ENCODE assay signal across 14 cellular contexts in the genomic region with DNA sequence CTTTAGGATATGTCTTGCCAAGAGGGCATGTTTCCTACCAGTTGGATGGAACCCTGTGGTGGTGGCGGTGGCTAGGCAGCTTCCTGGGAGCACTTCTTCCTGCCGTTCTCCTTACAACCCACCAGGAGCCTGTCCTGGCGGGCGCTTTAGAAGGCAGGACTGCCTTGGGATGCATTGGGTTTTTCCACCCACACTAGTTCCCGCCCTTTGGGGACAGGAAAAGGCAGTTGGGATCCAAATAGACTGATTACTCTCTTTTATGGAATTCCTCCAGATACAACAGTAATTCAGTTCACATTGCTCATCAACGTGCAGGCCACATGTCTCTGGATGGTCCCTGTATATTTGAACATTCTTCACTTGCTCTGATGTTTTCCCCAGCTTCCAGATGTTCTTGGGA.
DNase-seq lines count a peak whose midpoint lies in the region; ATAC-seq and TF ChIP-seq lines count a peak whose summit lies in the region.
"Had no signal": no experiment of that assay in that cellular context is flagged by ENCODE, and none has a peak within 500 bp of the region (broad histone marks: within the 10 kb centered on the region; RNA-seq: fewer than 3 reads in every experiment).

No MANE protein-coding gene starts in this region.

- CTCF ChIA-PET in IMR-90 (lab: Yijun Ruan, JAX): interaction anchor here (0.6 to 1.1 kb wide), 4 partner anchors 208 to 700 kb away, joined by 3 to 4 read pairs (median 3); no protein-coding TSS in a partner anchor

- no peaks in the 10 kb centered on the region for H4K20me1 ChIP-seq in IMR-90 (ENCODE audit: insufficient read depth, low read length)

- H3K4me1 ChIP-seq in IMR-90 (ENCODE audit: control insufficient read depth, insufficient read depth, low read length) (0 out of 2 replicates have a peak, but pooled peaks cover 2% of the 10 kb centered on the region), psoas muscle (no peaks in the 10 kb centered on the region), upper lobe of right lung (no peaks in the 10 kb centered on the region)

- H2BK20ac ChIP-seq in IMR-90 (ENCODE audit: low read depth, low read length): no peak overlapping the region

- H3K36me3 ChIP-seq in IMR-90 (ENCODE audit: control insufficient read depth, insufficient read depth, low read length) (no peaks in the 10 kb centered on the region), psoas muscle (ENCODE audit: insufficient read depth in 1 of 2, low read depth in 1 of 2) (no peaks in the 10 kb centered on the region), upper lobe of right lung (no peaks in the 10 kb centered on the region)
- H3K36me3 ChIP-seq: ovary had no signal

- H2AK9ac ChIP-seq in IMR-90 (replicated peaks; ENCODE audit: low read depth, low read length, poor library complexity): no peak overlapping the region

- no peaks in the 10 kb centered on the region; the same call in 1 of the 2 replicates for H3K27me3 ChIP-seq in IMR-90 (ENCODE audit: control insufficient read depth, insufficient read depth, low read length)
- no peaks in the 10 kb centered on the region for H3K27me3 ChIP-seq in psoas muscle (ENCODE audit: insufficient read depth in 3 of 3, low read length in 2 of 3)
- H3K27me3 ChIP-seq in upper lobe of right lung: no peaks in the 10 kb centered on the region
- H3K27me3 ChIP-seq: ovary had no signal

- H2BK5ac ChIP-seq in IMR-90 (ENCODE audit: low read depth, low read length, poor library complexity, severe bottlenecking): no peak overlapping the region

- no peak overlapping the region for H4K8ac ChIP-seq in IMR-90 (ENCODE audit: low read depth in 2 of 2, low read length in 2 of 2)

- H3K56ac ChIP-seq in IMR-90 (ENCODE audit: extremely low read depth, insufficient read depth, low read length): no peak overlapping the region

- no peaks in the 10 kb centered on the region for H3K9me3 ChIP-seq in IMR-90 (ENCODE audit: control insufficient read depth, insufficient read depth, low read length)
- no peaks in the 10 kb centered on the region for H3K9me3 ChIP-seq in psoas muscle
- H3K9me3 ChIP-seq in upper lobe of right lung: no peaks in the 10 kb centered on the region
- H3K9me3 ChIP-seq: ovary had no signal

- TF ChIP-seq RAD21 in IMR-90 (IDR thresholded peaks at IDR 0.05; ENCODE audit: low read length): no peak

- no peak overlapping the region for H2BK15ac ChIP-seq in IMR-90 (ENCODE audit: low read depth, low read length)

- H3K9ac ChIP-seq in IMR-90 (ENCODE audit: low read depth, low read length): no peak overlapping the region

- H3K18ac ChIP-seq in IMR-90 (ENCODE audit: low read depth, low read length): no peak overlapping the region

- H4K5ac ChIP-seq in IMR-90 (ENCODE audit: low read depth, low read length): no peak overlapping the region

- H3K9me1 ChIP-seq in IMR-90 (ENCODE audit: insufficient read depth, low read length): no peaks in the 10 kb centered on the region

- TF ChIP-seq CTCF in IMR-90 (conservative IDR thresholded peaks at IDR 0.05; ENCODE audit: low read depth, low read length) (no peak), psoas muscle (IDR thresholded peaks at IDR 0.05) (no peak), upper lobe of right lung (IDR thresholded peaks at IDR 0.05) (no peak)

- POLR2A ChIA-PET in IMR-90 (lab: Charles Lee; ENCODE audit: unreplicated experiment): no interaction called here

- ATAC-seq in IMR-90 (ENCODE audit: low read depth) (peak; percentile 63; the same call in 1 of the 2 replicates), psoas muscle (peak in 3 of 4 donors; percentile 37 to 78 (median 70)), upper lobe of right lung (no peak), GM19328 (IDR thresholded peaks at IDR 0.05; ENCODE audit: unreplicated experiment) (no peak), GM18907 (IDR thresholded peaks at IDR 0.05; ENCODE audit: unreplicated experiment) (no peak)
- ATAC-seq: activated CD4-positive, alpha-beta T cell treated with anti-CD3 and anti-CD28 coated beads for 36 hours; esophagus mucosa had no signal

- no peak overlapping the region for H3K4me2 ChIP-seq in IMR-90 (ENCODE audit: low read depth, low read length)

- in situ Hi-C loops in IMR-90 (cut with MboI; ENCODE audit: low sequenced_read_pairs): loop anchor here (5.0 to 25.0 kb wide), 3 partner anchors 303 to 1110 kb away; a partner anchor contains a TSS

- no peak overlapping the region for H2BK120ac ChIP-seq in IMR-90 (ENCODE audit: low read depth, low read length)

- no peak overlapping the region for H2AK5ac ChIP-seq in IMR-90 (ENCODE audit: low read depth, low read length)

- WGBS in IMR-90 (ENCODE audit: extremely low coverage in 2 of 2, insufficient read length in 1 of 2), 2 experiments: no CpG with 5 or more reads among the region's 6 CpGs
- 48 to 58% (median 52%) methylated on average over 6 of the region's 6 CpGs for WGBS in psoas muscle, 3 donors

- H3K27ac ChIP-seq in IMR-90 (ENCODE audit: insufficient read depth, low read length) (no peak overlapping the region), psoas muscle (no peak overlapping the region), upper lobe of right lung (no peak overlapping the region)
- H3K27ac ChIP-seq: ovary had no signal

- TF ChIP-seq POLR2A in IMR-90 (IDR thresholded peaks at IDR 0.05; ENCODE audit: low read depth, low read length): no peak

- no peaks in the 10 kb centered on the region for H3K79me1 ChIP-seq in IMR-90 (ENCODE audit: low read depth in 1 of 2, low read length in 2 of 2)

- BruUV-seq in IMR-90 (replicated peaks; lab: Mats Ljungman, UMichigan): no TSS peak

- no peak overlapping the region for H3K23ac ChIP-seq in IMR-90 (ENCODE audit: low read depth, low read length)

- DNase-seq in AG20443 (ENCODE audit: low spot score) (peak; percentile 82), IMR-90 (peak; percentile 65), fibroblast of the conjunctiva (ENCODE audit: low read depth) (peak; percentile 23), psoas muscle (peak; percentile 47 to 67), upper lobe of right lung (no peak), NCI-H2227 (lab: John Stamatoyannopoulos, UW; ENCODE audit: unreplicated experiment) (no peak)
- DNase-seq: activated CD4-positive, alpha-beta T cell treated with anti-CD3 and anti-CD28 coated beads for 36 hours; C1 segment of cervical spinal cord; NCI-H2107; ovary had no signal

- no peak overlapping the region for H3K4ac ChIP-seq in IMR-90 (ENCODE audit: low read depth, low read length)

- H3K4me3 ChIP-seq in IMR-90 (ENCODE audit: insufficient read depth, low read depth, low read length) (no peak overlapping the region), psoas muscle (peak overlapping the region; percentile 9), upper lobe of right lung (no peak overlapping the region)
- H3K4me3 ChIP-seq: coronary artery, ovary had no signal

- intact Hi-C loops in IMR-90 (cut with micrococcal nuclease): loop anchor here (2.0 to 5.0 kb wide), 4 partner anchors 295 to 1115 kb away; no protein-coding TSS in a partner anchor
- intact Hi-C loops in psoas muscle (cut with DNase I): loop anchor here (5.0 to 10.0 kb wide), 3 partner anchors 965 to 1115 kb away; no protein-coding TSS in a partner anchor
- intact Hi-C loops in upper lobe of right lung (cut with DNase I): no loop called here

- H4K91ac ChIP-seq in IMR-90 (ENCODE audit: insufficient read depth, low read depth, low read length): no peak overlapping the region

- dilution Hi-C loops in IMR-90 (cut with HindIII; ENCODE audit: low sequenced_read_pairs, unreplicated experiment): no loop called here

- H3K14ac ChIP-seq in IMR-90 (replicated peaks; ENCODE audit: low read depth, low read length): no peak overlapping the region

- no peak overlapping the region for H2AFZ ChIP-seq in IMR-90 (replicated peaks; ENCODE audit: low read length, poor library complexity)

TF ChIP-seq in IMR-90, 13 proteins besides CTCF, POLR2A, EP300 and RAD21:
- TF ChIP-seq FOS (IDR thresholded peaks at IDR 0.05; ENCODE audit: low read depth, low read length): no peak
- no peak for TF ChIP-seq SMC3 (IDR thresholded peaks at IDR 0.05; ENCODE audit: low read depth, low read length)
- TF ChIP-seq RCOR1 (IDR thresholded peaks at IDR 0.05; ENCODE audit: insufficient replicate concordance, low read length): no peak
- TF ChIP-seq MAZ (IDR thresholded peaks at IDR 0.05; ENCODE audit: borderline replicate concordance, low read depth, low read length): no peak
- no peak for TF ChIP-seq CHD1 (IDR thresholded peaks at IDR 0.05; ENCODE audit: low read depth, low read length)
- TF ChIP-seq, protein P1, sequence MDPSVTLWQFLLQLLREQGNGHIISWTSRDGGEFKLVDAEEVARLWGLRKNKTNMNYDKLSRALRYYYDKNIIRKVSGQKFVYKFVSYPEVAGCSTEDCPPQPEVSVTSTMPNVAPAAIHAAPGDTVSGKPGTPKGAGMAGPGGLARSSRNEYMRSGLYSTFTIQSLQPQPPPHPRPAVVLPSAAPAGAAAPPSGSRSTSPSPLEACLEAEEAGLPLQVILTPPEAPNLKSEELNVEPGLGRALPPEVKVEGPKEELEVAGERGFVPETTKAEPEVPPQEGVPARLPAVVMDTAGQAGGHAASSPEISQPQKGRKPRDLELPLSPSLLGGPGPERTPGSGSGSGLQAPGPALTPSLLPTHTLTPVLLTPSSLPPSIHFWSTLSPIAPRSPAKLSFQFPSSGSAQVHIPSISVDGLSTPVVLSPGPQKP (IDR thresholded peaks at IDR 0.05; ENCODE audit: borderline replicate concordance, low read depth, low read length): no peak
- TF ChIP-seq NFE2L2 (IDR thresholded peaks at IDR 0.05; ENCODE audit: low read depth, low read length): no peak
- TF ChIP-seq, protein P2, sequence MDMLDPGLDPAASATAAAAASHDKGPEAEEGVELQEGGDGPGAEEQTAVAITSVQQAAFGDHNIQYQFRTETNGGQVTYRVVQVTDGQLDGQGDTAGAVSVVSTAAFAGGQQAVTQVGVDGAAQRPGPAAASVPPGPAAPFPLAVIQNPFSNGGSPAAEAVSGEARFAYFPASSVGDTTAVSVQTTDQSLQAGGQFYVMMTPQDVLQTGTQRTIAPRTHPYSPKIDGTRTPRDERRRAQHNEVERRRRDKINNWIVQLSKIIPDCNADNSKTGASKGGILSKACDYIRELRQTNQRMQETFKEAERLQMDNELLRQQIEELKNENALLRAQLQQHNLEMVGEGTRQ (IDR thresholded peaks at IDR 0.05; ENCODE audit: low read depth, low read length): no peak
- TF ChIP-seq RFX5 (IDR thresholded peaks at IDR 0.05; ENCODE audit: low read depth, low read length): no peak

Comparison
In these comparisons a context has a peak if more than half of its experiments do, and no peak if none do; other contexts are left out.
1. DNase-seq: peak in AG20443 (single experiment), IMR-90 (single experiment), fibroblast of the conjunctiva (single experiment) and psoas muscle (2 of 2); none in upper lobe of right lung (single experiment) and NCI-H2227 (single experiment).
2. ATAC-seq: peak in IMR-90 (single experiment) and psoas muscle (3 of 4); none in upper lobe of right lung (single experiment), GM19328 (single experiment) and GM18907 (single experiment).